Comparison of ENCODE assay signal across 1 cellular context in the genomic region with DNA sequence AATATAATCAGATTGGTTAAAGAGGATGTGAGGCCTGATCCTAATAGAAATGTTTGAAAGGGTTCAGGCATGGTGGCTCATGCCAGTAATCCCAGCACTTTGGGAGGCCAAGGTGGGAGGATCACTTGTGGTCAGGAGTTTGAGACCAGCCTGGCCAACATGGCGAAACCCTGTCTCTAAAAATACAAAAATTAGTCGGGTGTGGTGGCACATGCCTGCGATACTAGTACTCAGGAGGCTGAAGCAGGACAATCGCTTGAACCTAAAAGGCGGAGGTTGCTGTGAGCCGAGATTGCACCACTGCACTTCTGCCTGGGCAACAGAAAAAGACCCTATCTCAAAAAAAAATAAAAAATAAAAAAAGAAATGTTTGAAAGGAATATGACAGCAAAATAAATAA.
TF ChIP-seq lines count a peak whose summit lies in the region.

No MANE protein-coding gene starts in this region.

TF ChIP-seq in GM12878, 131 proteins besides CTCF, POLR2A, EP300 and RAD21:
- TF ChIP-seq, protein P1, sequence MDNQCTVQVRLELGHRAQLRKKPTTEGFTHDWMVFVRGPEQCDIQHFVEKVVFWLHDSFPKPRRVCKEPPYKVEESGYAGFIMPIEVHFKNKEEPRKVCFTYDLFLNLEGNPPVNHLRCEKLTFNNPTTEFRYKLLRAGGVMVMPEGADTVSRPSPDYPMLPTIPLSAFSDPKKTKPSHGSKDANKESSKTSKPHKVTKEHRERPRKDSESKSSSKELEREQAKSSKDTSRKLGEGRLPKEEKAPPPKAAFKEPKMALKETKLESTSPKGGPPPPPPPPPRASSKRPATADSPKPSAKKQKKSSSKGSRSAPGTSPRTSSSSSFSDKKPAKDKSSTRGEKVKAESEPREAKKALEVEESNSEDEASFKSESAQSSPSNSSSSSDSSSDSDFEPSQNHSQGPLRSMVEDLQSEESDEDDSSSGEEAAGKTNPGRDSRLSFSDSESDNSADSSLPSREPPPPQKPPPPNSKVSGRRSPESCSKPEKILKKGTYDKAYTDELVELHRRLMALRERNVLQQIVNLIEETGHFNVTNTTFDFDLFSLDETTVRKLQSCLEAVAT (IDR thresholded peaks at IDR 0.05) = 0 out of 2 replicates have a peak, but pooled peaks have one; percentile 28
